In the genomic region with DNA sequence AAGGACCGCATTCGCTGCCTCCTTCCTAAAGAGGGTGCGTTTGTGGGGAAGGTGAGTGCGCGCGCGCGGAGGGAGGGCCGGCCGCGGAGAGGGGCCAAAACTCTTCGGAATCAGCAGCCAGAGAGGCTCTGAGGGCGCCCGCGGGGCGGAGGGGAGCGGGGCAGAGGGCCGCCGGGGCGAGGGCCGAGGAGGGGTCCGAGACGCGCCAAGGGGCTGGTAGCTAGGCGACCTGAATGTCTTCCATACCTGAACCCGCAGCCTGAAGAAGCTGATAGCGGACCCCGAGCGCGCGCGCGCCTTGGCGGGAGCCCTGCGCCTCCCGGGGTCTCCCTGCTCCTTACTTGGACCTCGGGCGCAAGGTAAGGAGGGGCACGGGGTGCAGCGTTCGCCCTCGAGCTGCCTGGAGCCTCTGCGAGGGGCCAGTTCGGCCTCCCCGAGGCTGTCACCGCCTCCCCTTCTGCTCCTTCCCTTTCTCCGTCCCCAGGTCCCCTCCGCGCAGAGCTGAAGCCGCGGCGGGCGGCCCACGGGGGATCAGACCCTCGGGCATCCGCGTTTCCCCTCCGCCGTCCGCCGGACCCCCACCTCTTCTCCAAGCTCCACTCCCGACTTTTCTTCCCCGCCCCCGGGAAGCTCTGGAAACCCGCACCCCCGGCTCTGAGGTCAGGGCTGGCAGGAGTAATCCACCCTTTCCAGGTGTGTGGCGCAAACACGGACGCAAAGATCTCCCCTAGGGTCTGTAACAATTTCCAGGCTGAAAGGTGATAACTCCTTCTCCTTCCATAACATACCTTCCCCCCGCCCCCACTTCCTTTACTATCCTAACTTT, we compare ENCODE assay signal across 8 cellular contexts. TPM values are rescaled to one million over a fixed set of nuclear protein-coding genes. Genes with fewer than 3 reads are reported as not detected.
A peak's percentile ranks its signal among the peaks of the same experiment; 100 is the strongest.
DNase-seq lines count a peak whose midpoint lies in the region; ATAC-seq, FAIRE-seq and TF ChIP-seq lines count a peak whose summit lies in the region.

No MANE protein-coding gene starts in this region.

- ATAC-seq in GM21529 (IDR thresholded peaks at IDR 0.05; ENCODE audit: unreplicated experiment) (no peak), GM21515 (IDR thresholded peaks at IDR 0.05; ENCODE audit: unreplicated experiment) (no peak)

- POLR2A ChIA-PET in RWPE1 (lab: Yijun Ruan, JAX; ENCODE audit: low non-redundant PET): no interaction called here

- H3K36me3 ChIP-seq in trophoblast cell (ENCODE audit: control insufficient read depth in 1 of 2, insufficient read depth in 2 of 2, low read length in 2 of 2): peaks cover 0 to 2% of the 10 kb centered on the region in 2 experiments

- CTCF ChIA-PET in RWPE1 (lab: Yijun Ruan, JAX): no interaction called here

- H2AFZ ChIP-seq in trophoblast cell (ENCODE audit: insufficient read depth, low read length, poor library complexity): peak overlapping the region; percentile 83

- no peaks in the 10 kb centered on the region for H3K79me1 ChIP-seq in trophoblast cell (ENCODE audit: low read length)

- H3K18ac ChIP-seq in trophoblast cell (ENCODE audit: low read length): no peak overlapping the region

- no peaks in the 10 kb centered on the region for H3K9me3 ChIP-seq in trophoblast cell (ENCODE audit: insufficient read depth, low read depth, low read length)

- H3K4me2 ChIP-seq in trophoblast cell (ENCODE audit: low read length): peak overlapping the region; percentile 78

- no peak overlapping the region for H3K9ac ChIP-seq in trophoblast cell (ENCODE audit: low read length)

- H3K27me3 ChIP-seq in trophoblast cell (ENCODE audit: insufficient read depth, low read length): peaks cover 19% of the 10 kb centered on the region

- no peak for FAIRE-seq in RCC 7860 (lab: Jason Lieb, UNC)

- H2AK5ac ChIP-seq in trophoblast cell (ENCODE audit: low read length): no peak overlapping the region

- no peak overlapping the region for H2BK12ac ChIP-seq in trophoblast cell (ENCODE audit: low read length)

- no peak for TF ChIP-seq CTCF in RWPE1 (conservative IDR thresholded peaks at IDR 0.05; ENCODE audit: low read depth)
- no peak for TF ChIP-seq CTCF in fibroblast of mammary gland (conservative IDR thresholded peaks at IDR 0.05; ENCODE audit: control insufficient read depth, insufficient read depth, low read depth, low read length)

- H4K8ac ChIP-seq in trophoblast cell (ENCODE audit: low read depth, low read length): no peak overlapping the region

- H4K91ac ChIP-seq in trophoblast cell (ENCODE audit: low read depth, low read length): no peak overlapping the region

- H3K14ac ChIP-seq in trophoblast cell (ENCODE audit: low read length): no peak overlapping the region

- H3K23ac ChIP-seq in trophoblast cell (ENCODE audit: low read length): no peak overlapping the region

- no CpG with 5 or more reads among the region's 70 CpGs for WGBS in trophoblast cell (ENCODE audit: extremely low coverage, insufficient coverage, insufficient read length)

- H3K79me2 ChIP-seq in trophoblast cell (ENCODE audit: control insufficient read depth, insufficient read depth, low read length, poor library complexity): no peaks in the 10 kb centered on the region

- no peak overlapping the region for H3K4ac ChIP-seq in trophoblast cell (ENCODE audit: low read depth, low read length)

- no peak overlapping the region for H2BK120ac ChIP-seq in trophoblast cell (ENCODE audit: insufficient read depth, low read length, poor library complexity)

- peak; percentile 29 for DNase-seq in ELR (ENCODE audit: low read depth)
- no peak for DNase-seq in RWPE1 (ENCODE audit: low spot score)
- no peak for DNase-seq in fibroblast of mammary gland (ENCODE audit: low read depth)
- no peak for DNase-seq in trophoblast cell
- no peak for DNase-seq in RCC 7860 (ENCODE audit: low spot score)
- DNase-seq in NCI-H2029 treated with DMSO at 0.1 percent for 48 hours (lab: John Stamatoyannopoulos, UW): no peak

- peaks cover 3 to 5% of the 10 kb centered on the region in 2 experiments for H3K4me1 ChIP-seq in trophoblast cell (ENCODE audit: control insufficient read depth in 1 of 2, insufficient read depth in 2 of 2, low read length in 2 of 2)

- H3K4me3 ChIP-seq in fibroblast of mammary gland (ENCODE audit: control insufficient read depth, low read depth, low read length) (peak overlapping the region; percentile 27), trophoblast cell (ENCODE audit: low read depth, low read length) (peak overlapping the region; percentile 44)

- no peak overlapping the region for H2BK5ac ChIP-seq in trophoblast cell (ENCODE audit: low read depth, low read length, poor library complexity)

- peak overlapping the region; percentile 34; the same call in 1 of the 2 replicates for H3K27ac ChIP-seq in RWPE1
- no peak overlapping the region for H3K27ac ChIP-seq in trophoblast cell (ENCODE audit: low read depth, low read length)

- H4K12ac ChIP-seq in trophoblast cell (ENCODE audit: low read depth, low read length): no peak overlapping the region

RNA-seq across cellular contexts. Expression of gene DEK, which starts 13.1 kb away (rescaled TPM):
- 71.5 and 79.3 TPM in 2 replicates for polyA plus RNA-seq in trophoblast cell (2013)
